In the genomic region with DNA sequence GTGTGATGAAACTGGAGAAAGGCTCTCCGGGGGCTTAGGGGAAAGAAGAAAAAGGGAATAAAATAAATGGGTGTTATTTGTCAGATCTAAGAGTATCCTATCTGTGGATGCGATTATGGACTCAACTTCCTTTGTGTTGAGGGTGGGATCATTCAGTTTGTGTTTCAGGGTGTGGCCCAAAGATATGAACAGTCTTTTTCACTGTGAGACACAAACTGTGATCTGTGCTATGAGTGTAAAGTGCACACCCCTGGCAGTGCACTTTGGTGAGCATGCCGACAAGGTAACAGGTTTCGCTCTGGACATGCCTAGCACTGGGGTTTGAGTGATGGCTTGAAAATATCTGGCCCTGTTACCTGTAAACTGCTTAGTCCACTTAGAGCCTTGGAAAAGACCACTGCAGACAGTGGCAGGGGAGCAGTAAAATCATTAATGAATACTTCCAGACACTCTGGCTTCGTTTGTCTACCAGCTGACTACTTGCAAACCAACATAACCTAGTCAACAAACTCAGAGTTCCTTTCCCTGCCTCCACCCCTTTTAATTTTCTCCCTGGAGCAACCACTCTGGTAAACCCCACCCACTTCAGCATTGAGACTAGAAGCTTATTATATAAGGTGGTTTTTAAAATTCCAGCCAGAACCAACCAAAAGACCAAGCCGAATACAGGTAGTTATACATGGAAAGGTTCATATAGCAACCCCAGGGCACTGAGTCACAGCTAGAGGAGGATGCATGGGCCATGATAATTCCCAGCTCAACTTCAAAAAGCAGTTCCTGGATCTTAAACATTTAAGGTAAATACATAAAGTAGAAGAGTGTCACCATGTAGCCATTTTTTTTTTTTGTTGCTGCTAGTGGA, we compare ENCODE assay signal across 24 cellular contexts. TPM values are rescaled to one million over a fixed set of nuclear protein-coding genes. Genes with fewer than 3 reads are reported as not detected.
DNase-seq lines count a peak whose midpoint lies in the region; ATAC-seq and TF ChIP-seq lines count a peak whose summit lies in the region.
"Had no signal": no experiment of that assay in that cellular context is flagged by ENCODE, and none has a peak within 500 bp of the region (broad histone marks: within the 10 kb centered on the region; RNA-seq: fewer than 3 reads in every experiment).

No MANE protein-coding gene starts in this region.

- POLR2A ChIA-PET in RWPE1 (lab: Yijun Ruan, JAX; ENCODE audit: low non-redundant PET): no interaction called here

- H3K36me3 ChIP-seq in esophagus (ENCODE audit: control insufficient read depth in 2 of 2, insufficient read depth in 2 of 2, low read length in 1 of 2): peaks cover 12 to 18% of the 10 kb centered on the region in 2 donors
- H3K36me3 ChIP-seq in mucosa of descending colon (ENCODE audit: low read depth): peaks cover 4% of the 10 kb centered on the region
- peaks cover 45% of the 10 kb centered on the region for H3K36me3 ChIP-seq in suprapubic skin
- H3K36me3 ChIP-seq in sigmoid colon: peaks cover 0 to 80% (median 19%) of the 10 kb centered on the region in 4 donors
- H3K36me3 ChIP-seq: BE2C had no signal

- intact Hi-C loops in mucosa of descending colon (cut with DNase I, micrococcal nuclease) (no loop called here), sigmoid colon (cut with DNase I) (no loop called here)

- H3K4me1 ChIP-seq in esophagus (ENCODE audit: control insufficient read depth in 2 of 2, insufficient read depth in 2 of 2, low read length in 1 of 2): no peaks in the 10 kb centered on the region
- H3K4me1 ChIP-seq in mucosa of descending colon (ENCODE audit: low read depth): peaks cover 7% of the 10 kb centered on the region
- peaks cover 27% of the 10 kb centered on the region for H3K4me1 ChIP-seq in suprapubic skin
- no peaks in the 10 kb centered on the region for H3K4me1 ChIP-seq in sigmoid colon
- H3K4me1 ChIP-seq: A549, BE2C, HAP-1, Peyer's patch, SJCRH30 had no signal

- WGBS in esophagus, 2 donors: 64 to 75% methylated on average over 6 of the region's 6 CpGs
- WGBS in suprapubic skin: 77% methylated on average over 6 of the region's 6 CpGs
- 55 to 78% methylated on average over 6 of the region's 6 CpGs for WGBS in sigmoid colon, 2 donors

- TF ChIP-seq EP300 in suprapubic skin (IDR thresholded peaks at IDR 0.05) (no peak), sigmoid colon (IDR thresholded peaks at IDR 0.05) (no peak)

- H3K27me3 ChIP-seq in esophagus (ENCODE audit: control insufficient read depth in 1 of 2, insufficient read depth in 2 of 2, low read length in 2 of 2) (no peaks in the 10 kb centered on the region), suprapubic skin (no peaks in the 10 kb centered on the region), sigmoid colon (no peaks in the 10 kb centered on the region)
- H3K27me3 ChIP-seq: BE2C, Peyer's patch, SJCRH30 had no signal

- CTCF ChIA-PET in RWPE1 (lab: Yijun Ruan, JAX): no interaction called here

- ATAC-seq in mucosa of descending colon (peak; percentile 53), GM21717 (IDR thresholded peaks at IDR 0.05; ENCODE audit: unreplicated experiment) (no peak)
- ATAC-seq: A549, HepG2 had no signal

- H3K4me3 ChIP-seq in esophagus (ENCODE audit: low read depth in 1 of 2, low read length in 2 of 2): no peak overlapping the region
- H3K4me3 ChIP-seq in mucosa of descending colon: no peak overlapping the region
- no peak overlapping the region for H3K4me3 ChIP-seq in suprapubic skin
- H3K4me3 ChIP-seq in sigmoid colon: no peak overlapping the region
- H3K4me3 ChIP-seq: A549, GM23248, HAP-1, Peyer's patch, SJCRH30 had no signal

- DNase-seq in RWPE1 (ENCODE audit: low spot score): peak; percentile 13
- peak in 1 of 3 donors; percentile 16 for DNase-seq in mucosa of descending colon
- no peak for DNase-seq in suprapubic skin (ENCODE audit: low spot score in 2 of 2)
- DNase-seq in sigmoid colon: no peak
- DNase-seq in dermis blood vessel endothelial cell: no peak
- DNase-seq: BE2C, COR-L47, DMS79 treated with DMSO at 0.1 percent for 48 hours, GM23248, KBM-7, NCI-H1092, NCI-H1436, NCI-H1930, NCI-H2227 treated with DMSO at 0.1 percent for 48 hours, NCI-H510A treated with DMSO at 0.1 percent for 48 hours, NCI-H748 treated with DMSO at 0.1 percent for 48 hours, Peyer's patch, SJCRH30 had no signal

- TF ChIP-seq CTCF in RWPE1 (conservative IDR thresholded peaks at IDR 0.05; ENCODE audit: low read depth) (no peak), mucosa of descending colon (IDR thresholded peaks at IDR 0.05) (no peak), suprapubic skin (IDR thresholded peaks at IDR 0.05) (no peak), sigmoid colon (IDR thresholded peaks at IDR 0.05) (no peak)

- TF ChIP-seq POLR2A in suprapubic skin (IDR thresholded peaks at IDR 0.05) (no peak), sigmoid colon (IDR thresholded peaks at IDR 0.05) (no peak)

- peaks cover 0 to 5% of the 10 kb centered on the region in 2 donors for H3K9me3 ChIP-seq in esophagus (ENCODE audit: control insufficient read depth in 2 of 2, insufficient read depth in 1 of 2, low read depth in 1 of 2, low read length in 1 of 2)
- H3K9me3 ChIP-seq in mucosa of descending colon: no peaks in the 10 kb centered on the region
- H3K9me3 ChIP-seq in suprapubic skin: no peaks in the 10 kb centered on the region
- no peaks in the 10 kb centered on the region for H3K9me3 ChIP-seq in sigmoid colon
- H3K9me3 ChIP-seq: A549, BE2C, HAP-1, Peyer's patch, SJCRH30 had no signal

- H3K27ac ChIP-seq in RWPE1 (no peak overlapping the region), esophagus (ENCODE audit: low read depth in 2 of 2, low read length in 1 of 2) (peak overlapping the region; percentile 42 to 59), suprapubic skin (peak overlapping the region; percentile 63), sigmoid colon (no peak overlapping the region)
- H3K27ac ChIP-seq: A549, GM23248, HL-60, SJCRH30 had no signal

RNA-seq across cellular contexts. Expression of a gene that starts 55.1 kb away (rescaled TPM):
- polyA plus RNA-seq in esophagus (10 to 100 TPM; 10.8 to 12.3 TPM), sigmoid colon (10 to 100 TPM in 1 of 3 donors, 1 to 10 TPM in 2; 4.2 to 14.1 (median 5.1) TPM)
- total RNA-seq in mucosa of descending colon (10 to 100 TPM; 17.9 to 27.3 (median 20.5) TPM), suprapubic skin (10 to 100 TPM in 2 of 4 donors, 1 to 10 TPM in 2; 9.2 to 36.6 (median 15.1) TPM), sigmoid colon (10 to 100 TPM in 3 of 4 donors, 1 to 10 TPM in 1; 6.7 to 14.7 (median 10.4) TPM), dermis blood vessel endothelial cell (5.4 and 7.0 TPM in 2 replicates)

Comparison
In these comparisons a context has a peak if more than half of its experiments do, and no peak if none do; other contexts are left out.
1. H3K27ac ChIP-seq: peak in esophagus (2 of 2) and suprapubic skin (single experiment); none in RWPE1 (single experiment) and sigmoid colon (0 of 4).